ENCODE assay signal across 34 cellular contexts in genomic region chr11:122679441-122679840, GRCh38.
"Had no signal": no experiment of that assay in that cellular context is flagged by ENCODE, and none has a peak within 500 bp of the region (broad histone marks: within the 10 kb centered on the region; RNA-seq: fewer than 3 reads in every experiment).

No MANE protein-coding gene starts in this region.

- H3K9me3 ChIP-seq: adrenal gland, body of pancreas, breast epithelium, MG63, Peyer's patch, SJSA1, SK-N-SH had no signal

- FAIRE-seq: astrocyte, TTC549 had no signal

- H3K4me2 ChIP-seq: SK-N-SH had no signal

- H3K27ac Mint-ChIP-seq: activated CD4-positive, alpha-beta T cell treated with anti-CD3 and anti-CD28 coated beads, Interleukin-2, amount 10 ng/mL, durations not matched to agents 24 days and 14 days; activated naive CD4-positive, alpha-beta T cell treated with anti-CD3 and anti-CD28 coated beads, Interleukin-2, amount 50 U/mL, for 72 hours; activated T-cell treated with anti-CD3 and anti-CD28 coated beads, Interleukin-2, amount 50 U/mL, for 72 hours; activated T-helper 17 cell treated with anti-CD3 and anti-CD28 coated beads, Interleukin-2, amount 50 U/mL, for 72 hours; T-helper 1 cell treated with Interleukin-12 subunit alpha and Interleukin-12 subunit beta and Interleukin-4 antibody, amounts not matched to agents 30 μg/mL and 1 μg/mL, for 36 hours; T-helper 2 cell treated with Interferon-gamma antibody and Interleukin-4, amounts not matched to agents 5 μg/mL and 100 μg/mL, for 36 hours had no signal

- H3K4me3 Mint-ChIP-seq: activated CD4-positive, alpha-beta T cell treated with anti-CD3 and anti-CD28 coated beads, Interleukin-2, amount 10 ng/mL, durations not matched to agents 24 days and 14 days; activated CD8-positive, alpha-beta T cell treated with anti-CD3 and anti-CD28 coated beads for 36 hours; activated T-cell treated with anti-CD3 and anti-CD28 coated beads, Interleukin-2, amount 50 U/mL, for 72 hours; activated T-helper 17 cell treated with anti-CD3 and anti-CD28 coated beads, Interleukin-2, amount 50 U/mL, for 72 hours; T-helper 1 cell treated with Interleukin-12 subunit alpha and Interleukin-12 subunit beta and Interleukin-4 antibody, amounts not matched to agents 30 μg/mL and 1 μg/mL, for 36 hours; T-helper 2 cell treated with Interferon-gamma antibody and Interleukin-4, amounts not matched to agents 5 μg/mL and 100 μg/mL, for 36 hours had no signal

- H3K27me3 Mint-ChIP-seq: activated CD8-positive, alpha-beta T cell treated with anti-CD3 and anti-CD28 coated beads for 36 hours; activated T-helper 17 cell treated with anti-CD3 and anti-CD28 coated beads, Interleukin-2, amount 50 U/mL, for 72 hours had no signal

- DNase-seq: activated CD4-positive, alpha-beta T cell treated with anti-CD3 and anti-CD28 coated beads, Interleukin-2, amount 10 ng/mL, durations not matched to agents 24 days and 14 days; activated CD4-positive, alpha-beta T cell treated with anti-CD3 and anti-CD28 coated beads, Interleukin-2, amount 50 U/mL, for 4 hours; activated CD8-positive, alpha-beta T cell treated with anti-CD3 and anti-CD28 coated beads for 36 hours; activated effector memory CD4-positive, alpha-beta T cell treated with anti-CD3 and anti-CD28 coated beads, Interleukin-2, amount 50 U/mL, for 16 hours; activated naive CD4-positive, alpha-beta T cell; activated T-cell treated with anti-CD3 and anti-CD28 coated beads, Interleukin-2, amount 50 U/mL, for 1 hour; activated T-cell treated with anti-CD3 and anti-CD28 coated beads, Interleukin-2, amount 50 U/mL, for 72 hours; adrenal gland; body of pancreas; caudate nucleus; cerebellar nuclear complex; Kasumi-1; MG63; NCI-H1048; NCI-H1105 treated with DMSO at 0.1 percent for 48 hours; NCI-H1436; NCI-H1694; NCI-H1930; NCI-H345; NCI-H524 treated with DMSO at 0.1 percent for 48 hours; NK-92 treated with Interleukin-12 subunit alpha and Interleukin-12 subunit beta, amount 100 ng/mL, for 24 hours; PC-3; Peyer's patch; RPMI8226; SHP77 treated with DMSO at 0.1 percent for 48 hours; SK-N-SH had no signal

- H3K27ac ChIP-seq: adrenal gland, body of pancreas, breast epithelium, Peyer's patch, SJSA1 had no signal

- H3K27me3 ChIP-seq: adrenal gland, body of pancreas, breast epithelium, MG63, Peyer's patch, SJSA1 had no signal

- H3K36me3 ChIP-seq: adrenal gland, breast epithelium, Peyer's patch, SJSA1 had no signal

- H3K9me2 ChIP-seq: SK-N-SH had no signal

- H3K36me3 Mint-ChIP-seq: activated naive CD4-positive, alpha-beta T cell treated with anti-CD3 and anti-CD28 coated beads, Interleukin-2, amount 50 U/mL, for 72 hours had no signal

- H3K4me3 ChIP-seq: adrenal gland, body of pancreas, breast epithelium, MG63, Peyer's patch, SJSA1 had no signal

- H3K4me1 ChIP-seq: adrenal gland, body of pancreas, breast epithelium, Peyer's patch had no signal

- ATAC-seq: activated CD8-positive, alpha-beta T cell treated with anti-CD3 and anti-CD28 coated beads for 36 hours; activated naive CD4-positive, alpha-beta T cell treated with anti-CD3 and anti-CD28 coated beads, Interleukin-2, amount 50 U/mL, for 72 hours; activated T-cell treated with anti-CD3 and anti-CD28 coated beads, Interleukin-2, amount 50 U/mL, for 72 hours; activated T-helper 17 cell treated with anti-CD3 and anti-CD28 coated beads, Interleukin-2, amount 50 U/mL, for 72 hours; body of pancreas; PC-3 had no signal

- H3K9me3 Mint-ChIP-seq: activated CD4-positive, alpha-beta T cell treated with anti-CD3 and anti-CD28 coated beads, Interleukin-2, amount 10 ng/mL, durations not matched to agents 24 days and 14 days; activated CD8-positive, alpha-beta T cell treated with anti-CD3 and anti-CD28 coated beads for 36 hours; activated naive CD4-positive, alpha-beta T cell treated with anti-CD3 and anti-CD28 coated beads, Interleukin-2, amount 50 U/mL, for 72 hours; activated T-cell treated with anti-CD3 and anti-CD28 coated beads, Interleukin-2, amount 50 U/mL, for 72 hours; activated T-helper 17 cell treated with anti-CD3 and anti-CD28 coated beads, Interleukin-2, amount 50 U/mL, for 72 hours; T-helper 1 cell treated with Interleukin-12 subunit alpha and Interleukin-12 subunit beta and Interleukin-4 antibody, amounts not matched to agents 30 μg/mL and 1 μg/mL, for 36 hours; T-helper 2 cell treated with Interferon-gamma antibody and Interleukin-4, amounts not matched to agents 5 μg/mL and 100 μg/mL, for 36 hours had no signal
